Comparison of ENCODE assay signal across 1 cellular context in the genomic region with DNA sequence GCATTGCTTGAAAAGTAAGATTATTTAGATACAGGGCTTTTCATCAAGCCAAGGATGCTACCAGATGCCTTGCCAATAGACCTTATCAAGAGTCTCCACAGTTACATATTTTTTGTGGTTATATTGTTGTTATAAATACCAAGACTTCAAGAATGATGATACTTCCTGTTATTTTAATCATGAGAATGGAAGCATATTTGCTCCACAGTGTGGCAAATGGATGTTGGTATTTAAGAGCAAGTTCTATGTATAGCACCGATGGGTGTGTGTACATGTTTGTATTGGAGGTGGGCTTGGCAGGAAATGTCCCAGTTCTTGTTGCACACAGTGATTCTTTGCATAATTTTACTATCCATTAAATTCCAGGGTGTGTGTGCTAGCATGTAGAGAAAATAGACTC.
TF ChIP-seq lines count a peak whose summit lies in the region.

No MANE protein-coding gene starts in this region.

TF ChIP-seq in endothelial cell of umbilical vein, 7 proteins besides CTCF, POLR2A, EP300 and RAD21:
- TF ChIP-seq POLR2AphosphoS5 (IDR thresholded peaks at IDR 0.05; ENCODE audit: insufficient read depth, low read depth, low read length) (no peak), JUN (IDR thresholded peaks at IDR 0.05; ENCODE audit: borderline replicate concordance, insufficient read depth, insufficient read length, low read depth) (no peak), MYC (IDR thresholded peaks at IDR 0.05; ENCODE audit: low read depth, low read length) (no peak), EZH2 (IDR thresholded peaks at IDR 0.05; ENCODE audit: borderline replicate concordance, low read depth, low read length, severe bottlenecking) (no peak), FOS (IDR thresholded peaks at IDR 0.05; ENCODE audit: borderline replicate concordance, insufficient read depth, low read length) (no peak), GATA2 (IDR thresholded peaks at IDR 0.05; ENCODE audit: insufficient read depth, insufficient read length, low read depth, low read length) (no peak)
- TF ChIP-seq, protein P1, sequence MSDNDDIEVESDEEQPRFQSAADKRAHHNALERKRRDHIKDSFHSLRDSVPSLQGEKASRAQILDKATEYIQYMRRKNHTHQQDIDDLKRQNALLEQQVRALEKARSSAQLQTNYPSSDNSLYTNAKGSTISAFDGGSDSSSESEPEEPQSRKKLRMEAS (IDR thresholded peaks at IDR 0.05; ENCODE audit: insufficient read depth, insufficient read length), result no peak
TF ChIP-seq in endothelial cell of umbilical vein: peak in this region for 0.
